ENCODE assay signal across 2 cellular contexts in the genomic region with DNA sequence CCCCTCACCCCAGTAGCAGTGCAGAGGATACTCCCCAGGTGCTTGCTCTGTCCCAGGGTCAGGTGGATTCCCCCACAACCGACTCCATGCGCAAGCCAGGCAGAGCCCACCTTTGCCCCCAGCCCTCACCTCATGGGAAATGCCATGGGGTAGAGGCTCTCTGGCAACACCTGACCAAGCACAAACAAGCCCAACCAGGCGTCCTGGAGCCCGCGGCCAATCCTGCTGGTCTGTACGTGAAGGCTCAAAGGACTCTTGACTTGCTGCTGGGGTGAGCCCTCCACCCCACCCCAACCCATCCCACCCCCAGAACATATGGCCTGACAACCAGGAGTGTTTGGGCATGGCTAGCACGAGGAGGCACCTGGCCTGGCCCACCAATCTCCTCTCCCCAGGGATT.
TF ChIP-seq lines count a peak whose summit lies in the region.

No MANE protein-coding gene starts in this region.

TF ChIP-seq in HepG2, 621 proteins besides CTCF, POLR2A, EP300 and RAD21:
- TF ChIP-seq, protein P1, sequence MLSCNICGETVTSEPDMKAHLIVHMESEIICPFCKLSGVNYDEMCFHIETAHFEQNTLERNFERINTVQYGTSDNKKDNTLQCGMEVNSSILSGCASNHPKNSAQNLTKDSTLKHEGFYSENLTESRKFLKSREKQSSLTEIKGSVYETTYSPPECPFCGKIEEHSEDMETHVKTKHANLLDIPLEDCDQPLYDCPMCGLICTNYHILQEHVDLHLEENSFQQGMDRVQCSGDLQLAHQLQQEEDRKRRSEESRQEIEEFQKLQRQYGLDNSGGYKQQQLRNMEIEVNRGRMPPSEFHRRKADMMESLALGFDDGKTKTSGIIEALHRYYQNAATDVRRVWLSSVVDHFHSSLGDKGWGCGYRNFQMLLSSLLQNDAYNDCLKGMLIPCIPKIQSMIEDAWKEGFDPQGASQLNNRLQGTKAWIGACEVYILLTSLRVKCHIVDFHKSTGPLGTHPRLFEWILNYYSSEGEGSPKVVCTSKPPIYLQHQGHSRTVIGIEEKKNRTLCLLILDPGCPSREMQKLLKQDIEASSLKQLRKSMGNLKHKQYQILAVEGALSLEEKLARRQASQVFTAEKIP (CRISPR knock-in tag; IDR thresholded peaks at IDR 0.05; ENCODE audit: borderline replicate concordance): no peak
- TF ChIP-seq ZNF431 (CRISPR knock-in tag; IDR thresholded peaks at IDR 0.05; ENCODE audit: borderline replicate concordance, low read depth): no peak
- TF ChIP-seq, protein P2, sequence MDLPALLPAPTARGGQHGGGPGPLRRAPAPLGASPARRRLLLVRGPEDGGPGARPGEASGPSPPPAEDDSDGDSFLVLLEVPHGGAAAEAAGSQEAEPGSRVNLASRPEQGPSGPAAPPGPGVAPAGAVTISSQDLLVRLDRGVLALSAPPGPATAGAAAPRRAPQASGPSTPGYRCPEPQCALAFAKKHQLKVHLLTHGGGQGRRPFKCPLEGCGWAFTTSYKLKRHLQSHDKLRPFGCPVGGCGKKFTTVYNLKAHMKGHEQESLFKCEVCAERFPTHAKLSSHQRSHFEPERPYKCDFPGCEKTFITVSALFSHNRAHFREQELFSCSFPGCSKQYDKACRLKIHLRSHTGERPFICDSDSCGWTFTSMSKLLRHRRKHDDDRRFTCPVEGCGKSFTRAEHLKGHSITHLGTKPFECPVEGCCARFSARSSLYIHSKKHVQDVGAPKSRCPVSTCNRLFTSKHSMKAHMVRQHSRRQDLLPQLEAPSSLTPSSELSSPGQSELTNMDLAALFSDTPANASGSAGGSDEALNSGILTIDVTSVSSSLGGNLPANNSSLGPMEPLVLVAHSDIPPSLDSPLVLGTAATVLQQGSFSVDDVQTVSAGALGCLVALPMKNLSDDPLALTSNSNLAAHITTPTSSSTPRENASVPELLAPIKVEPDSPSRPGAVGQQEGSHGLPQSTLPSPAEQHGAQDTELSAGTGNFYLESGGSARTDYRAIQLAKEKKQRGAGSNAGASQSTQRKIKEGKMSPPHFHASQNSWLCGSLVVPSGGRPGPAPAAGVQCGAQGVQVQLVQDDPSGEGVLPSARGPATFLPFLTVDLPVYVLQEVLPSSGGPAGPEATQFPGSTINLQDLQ (CRISPR knock-in tag; IDR thresholded peaks at IDR 0.05): 0 out of 2 replicates have a peak, but pooled peaks have one; percentile 41

TF ChIP-seq in WTC11, 78 proteins besides CTCF, POLR2A, EP300 and RAD21:
- TF ChIP-seq JUN (CRISPR knock-in tag; IDR thresholded peaks at IDR 0.05): no peak
- TF ChIP-seq, protein P3, sequence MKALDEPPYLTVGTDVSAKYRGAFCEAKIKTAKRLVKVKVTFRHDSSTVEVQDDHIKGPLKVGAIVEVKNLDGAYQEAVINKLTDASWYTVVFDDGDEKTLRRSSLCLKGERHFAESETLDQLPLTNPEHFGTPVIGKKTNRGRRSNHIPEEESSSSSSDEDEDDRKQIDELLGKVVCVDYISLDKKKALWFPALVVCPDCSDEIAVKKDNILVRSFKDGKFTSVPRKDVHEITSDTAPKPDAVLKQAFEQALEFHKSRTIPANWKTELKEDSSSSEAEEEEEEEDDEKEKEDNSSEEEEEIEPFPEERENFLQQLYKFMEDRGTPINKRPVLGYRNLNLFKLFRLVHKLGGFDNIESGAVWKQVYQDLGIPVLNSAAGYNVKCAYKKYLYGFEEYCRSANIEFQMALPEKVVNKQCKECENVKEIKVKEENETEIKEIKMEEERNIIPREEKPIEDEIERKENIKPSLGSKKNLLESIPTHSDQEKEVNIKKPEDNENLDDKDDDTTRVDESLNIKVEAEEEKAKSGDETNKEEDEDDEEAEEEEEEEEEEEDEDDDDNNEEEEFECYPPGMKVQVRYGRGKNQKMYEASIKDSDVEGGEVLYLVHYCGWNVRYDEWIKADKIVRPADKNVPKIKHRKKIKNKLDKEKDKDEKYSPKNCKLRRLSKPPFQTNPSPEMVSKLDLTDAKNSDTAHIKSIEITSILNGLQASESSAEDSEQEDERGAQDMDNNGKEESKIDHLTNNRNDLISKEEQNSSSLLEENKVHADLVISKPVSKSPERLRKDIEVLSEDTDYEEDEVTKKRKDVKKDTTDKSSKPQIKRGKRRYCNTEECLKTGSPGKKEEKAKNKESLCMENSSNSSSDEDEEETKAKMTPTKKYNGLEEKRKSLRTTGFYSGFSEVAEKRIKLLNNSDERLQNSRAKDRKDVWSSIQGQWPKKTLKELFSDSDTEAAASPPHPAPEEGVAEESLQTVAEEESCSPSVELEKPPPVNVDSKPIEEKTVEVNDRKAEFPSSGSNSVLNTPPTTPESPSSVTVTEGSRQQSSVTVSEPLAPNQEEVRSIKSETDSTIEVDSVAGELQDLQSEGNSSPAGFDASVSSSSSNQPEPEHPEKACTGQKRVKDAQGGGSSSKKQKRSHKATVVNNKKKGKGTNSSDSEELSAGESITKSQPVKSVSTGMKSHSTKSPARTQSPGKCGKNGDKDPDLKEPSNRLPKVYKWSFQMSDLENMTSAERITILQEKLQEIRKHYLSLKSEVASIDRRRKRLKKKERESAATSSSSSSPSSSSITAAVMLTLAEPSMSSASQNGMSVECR (CRISPR knock-in tag; IDR thresholded peaks at IDR 0.05; ENCODE audit: borderline replicate concordance): no peak
- TF ChIP-seq ZNF416 (CRISPR knock-in tag; IDR thresholded peaks at IDR 0.05): no peak
- TF ChIP-seq, protein P4, sequence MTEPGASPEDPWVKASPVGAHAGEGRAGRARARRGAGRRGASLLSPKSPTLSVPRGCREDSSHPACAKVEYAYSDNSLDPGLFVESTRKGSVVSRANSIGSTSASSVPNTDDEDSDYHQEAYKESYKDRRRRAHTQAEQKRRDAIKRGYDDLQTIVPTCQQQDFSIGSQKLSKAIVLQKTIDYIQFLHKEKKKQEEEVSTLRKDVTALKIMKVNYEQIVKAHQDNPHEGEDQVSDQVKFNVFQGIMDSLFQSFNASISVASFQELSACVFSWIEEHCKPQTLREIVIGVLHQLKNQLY (CRISPR knock-in tag; IDR thresholded peaks at IDR 0.05): no peak
- TF ChIP-seq, protein P5, sequence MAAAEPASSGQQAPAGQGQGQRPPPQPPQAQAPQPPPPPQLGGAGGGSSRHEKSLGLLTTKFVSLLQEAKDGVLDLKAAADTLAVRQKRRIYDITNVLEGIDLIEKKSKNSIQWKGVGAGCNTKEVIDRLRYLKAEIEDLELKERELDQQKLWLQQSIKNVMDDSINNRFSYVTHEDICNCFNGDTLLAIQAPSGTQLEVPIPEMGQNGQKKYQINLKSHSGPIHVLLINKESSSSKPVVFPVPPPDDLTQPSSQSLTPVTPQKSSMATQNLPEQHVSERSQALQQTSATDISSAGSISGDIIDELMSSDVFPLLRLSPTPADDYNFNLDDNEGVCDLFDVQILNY (CRISPR knock-in tag; IDR thresholded peaks at IDR 0.05): no peak
- TF ChIP-seq NR3C1 (CRISPR knock-in tag; conservative IDR thresholded peaks at IDR 0.05; ENCODE audit: low read depth): no peak
- no peak for TF ChIP-seq MXD4 (CRISPR knock-in tag; IDR thresholded peaks at IDR 0.05; ENCODE audit: borderline replicate concordance)
- TF ChIP-seq, protein P6, sequence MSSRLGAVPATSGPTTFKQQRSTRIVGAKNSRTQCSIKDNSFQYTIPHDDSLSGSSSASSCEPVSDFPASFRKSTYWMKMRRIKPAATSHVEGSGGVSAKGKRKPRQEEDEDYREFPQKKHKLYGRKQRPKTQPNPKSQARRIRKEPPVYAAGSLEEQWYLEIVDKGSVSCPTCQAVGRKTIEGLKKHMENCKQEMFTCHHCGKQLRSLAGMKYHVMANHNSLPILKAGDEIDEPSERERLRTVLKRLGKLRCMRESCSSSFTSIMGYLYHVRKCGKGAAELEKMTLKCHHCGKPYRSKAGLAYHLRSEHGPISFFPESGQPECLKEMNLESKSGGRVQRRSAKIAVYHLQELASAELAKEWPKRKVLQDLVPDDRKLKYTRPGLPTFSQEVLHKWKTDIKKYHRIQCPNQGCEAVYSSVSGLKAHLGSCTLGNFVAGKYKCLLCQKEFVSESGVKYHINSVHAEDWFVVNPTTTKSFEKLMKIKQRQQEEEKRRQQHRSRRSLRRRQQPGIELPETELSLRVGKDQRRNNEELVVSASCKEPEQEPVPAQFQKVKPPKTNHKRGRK (CRISPR knock-in tag; IDR thresholded peaks at IDR 0.05; ENCODE audit: borderline replicate concordance): no peak
- TF ChIP-seq NFATC4 (CRISPR knock-in tag; IDR thresholded peaks at IDR 0.05): no peak
- no peak for TF ChIP-seq TEAD4 (CRISPR knock-in tag; IDR thresholded peaks at IDR 0.05)
- TF ChIP-seq KAT7 (CRISPR knock-in tag; IDR thresholded peaks at IDR 0.05; ENCODE audit: borderline replicate concordance): no peak
- TF ChIP-seq FOXP1 (CRISPR knock-in tag; IDR thresholded peaks at IDR 0.05; ENCODE audit: borderline replicate concordance): no peak
- TF ChIP-seq, protein P7, sequence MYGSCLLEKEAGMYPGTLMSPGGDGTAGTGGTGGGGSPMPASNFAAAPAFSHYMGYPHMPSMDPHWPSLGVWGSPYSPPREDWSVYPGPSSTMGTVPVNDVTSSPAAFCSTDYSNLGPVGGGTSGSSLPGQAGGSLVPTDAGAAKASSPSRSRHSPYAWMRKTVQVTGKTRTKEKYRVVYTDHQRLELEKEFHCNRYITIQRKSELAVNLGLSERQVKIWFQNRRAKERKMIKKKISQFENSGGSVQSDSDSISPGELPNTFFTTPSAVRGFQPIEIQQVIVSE (CRISPR knock-in tag; IDR thresholded peaks at IDR 0.05; ENCODE audit: borderline replicate concordance): no peak
- TF ChIP-seq ZNF263 (CRISPR knock-in tag; IDR thresholded peaks at IDR 0.05; ENCODE audit: low read depth): no peak
- TF ChIP-seq SOX15 (CRISPR knock-in tag; IDR thresholded peaks at IDR 0.05): no peak
- TF ChIP-seq ZBTB21 (CRISPR knock-in tag; IDR thresholded peaks at IDR 0.05; ENCODE audit: borderline replicate concordance): no peak
- no peak for TF ChIP-seq NFYB (CRISPR knock-in tag; conservative IDR thresholded peaks at IDR 0.05; ENCODE audit: low read depth)
- TF ChIP-seq PRRX2 (CRISPR knock-in tag; IDR thresholded peaks at IDR 0.05): no peak
